ENCODE assay signal across 14 cellular contexts in genomic region chr5:150137168-150137957, GRCh38. TPM values are rescaled to one million over a fixed set of nuclear protein-coding genes. Genes with fewer than 3 reads are reported as not detected.
DNase-seq lines count a peak whose midpoint lies in the region; ATAC-seq and TF ChIP-seq lines count a peak whose summit lies in the region.
"Had no signal": no experiment of that assay in that cellular context is flagged by ENCODE, and none has a peak within 500 bp of the region (broad histone marks: within the 10 kb centered on the region; RNA-seq: fewer than 3 reads in every experiment).

No MANE protein-coding gene starts in this region.

- H3K36me3 Mint-ChIP-seq in neural crest cell (ENCODE audit: low read depth): no peaks in the 10 kb centered on the region
- H3K36me3 Mint-ChIP-seq: activated naive CD4-positive, alpha-beta T cell treated with anti-CD3 and anti-CD28 coated beads, Interleukin-2, amount 10 ng/mL, durations not matched to agents 7 days and 5 days had no signal

- H3K27me3 ChIP-seq in gastroesophageal sphincter: no peaks in the 10 kb centered on the region

- intact Hi-C loops in Right ventricle myocardium inferior (cut with DNase I) (no loop called here), cardiac septum (cut with DNase I) (loop anchor here (10.0 kb wide), 1 partner anchor 217 kb away; the partner anchor contains the start of gene TCOF1), lower leg skin (cut with DNase I; ENCODE audit: low total_unique reads) (no loop called here)

- peaks cover 31 to 100% (median 81%) of the 10 kb centered on the region in 3 donors for H3K4me1 ChIP-seq in gastroesophageal sphincter

- no peak overlapping the region for H3K4me3 Mint-ChIP-seq in neural crest cell
- H3K4me3 Mint-ChIP-seq: activated naive CD4-positive, alpha-beta T cell treated with anti-CD3 and anti-CD28 coated beads, Interleukin-2, amount 10 ng/mL, durations not matched to agents 7 days and 5 days had no signal

- DNase-seq in Right ventricle myocardium inferior (ENCODE audit: missing footprints) (no peak), cardiac septum (ENCODE audit: low spot score) (no peak), neural crest cell (ENCODE audit: low read depth, low spot score) (no peak), SIG-M5 treated with dmso at 0.1 percent for 504 hours (lab: John Stamatoyannopoulos, UW; ENCODE audit: unreplicated experiment) (no peak), lower leg skin (ENCODE audit: low spot score in 2 of 2) (no peak)
- DNase-seq: activated naive CD4-positive, alpha-beta T cell treated with anti-CD3 and anti-CD28 coated beads, Interleukin-2, amount 10 ng/mL, durations not matched to agents 7 days and 5 days; foreskin melanocyte; HCEC 1CT; NCI-H524 treated with DMSO at 0.1 percent for 48 hours; stimulated activated naive CD4-positive, alpha-beta T cell had no signal

- TF ChIP-seq EP300 in gastroesophageal sphincter (IDR thresholded peaks at IDR 0.05): no peak

- H3K9me3 ChIP-seq in gastroesophageal sphincter: no peaks in the 10 kb centered on the region

- H3K4me3 ChIP-seq in gastroesophageal sphincter (no peak overlapping the region), lower leg skin (ENCODE audit: low read depth, poor library complexity, severe bottlenecking) (no peak overlapping the region)
- H3K4me3 ChIP-seq: GM12878 had no signal

- H3K27me3 Mint-ChIP-seq in neural crest cell (ENCODE audit: low read depth): no peaks in the 10 kb centered on the region

- no peaks in the 10 kb centered on the region for H3K9me3 Mint-ChIP-seq in neural crest cell
- H3K9me3 Mint-ChIP-seq: activated naive CD4-positive, alpha-beta T cell treated with anti-CD3 and anti-CD28 coated beads, Interleukin-2, amount 10 ng/mL, durations not matched to agents 7 days and 5 days had no signal

- peaks cover 58% of the 10 kb centered on the region for H3K4me1 Mint-ChIP-seq in neural crest cell
- H3K4me1 Mint-ChIP-seq: activated naive CD4-positive, alpha-beta T cell treated with anti-CD3 and anti-CD28 coated beads, Interleukin-2, amount 10 ng/mL, durations not matched to agents 7 days and 5 days had no signal

- TF ChIP-seq CTCF in gastroesophageal sphincter (IDR thresholded peaks at IDR 0.05) (no peak), neural crest cell (conservative IDR thresholded peaks at IDR 0.05) (no peak), lower leg skin (IDR thresholded peaks at IDR 0.05) (no peak)

- H3K36me3 ChIP-seq in gastroesophageal sphincter: peaks cover 0 to 40% of the 10 kb centered on the region in 2 donors

- ATAC-seq in Right ventricle myocardium inferior (peak; percentile 6), gastroesophageal sphincter (no peak), HG02571 (IDR thresholded peaks at IDR 0.05; ENCODE audit: unreplicated experiment) (no peak), GM19455 (IDR thresholded peaks at IDR 0.05; ENCODE audit: unreplicated experiment) (no peak)
- ATAC-seq: GM12878 had no signal

- TF ChIP-seq POLR2A in gastroesophageal sphincter (IDR thresholded peaks at IDR 0.05) (no peak), lower leg skin (IDR thresholded peaks at IDR 0.05) (no peak)

- peak overlapping the region; percentile 67 for H3K27ac Mint-ChIP-seq in neural crest cell (ENCODE audit: unreplicated experiment)
- H3K27ac Mint-ChIP-seq: activated naive CD4-positive, alpha-beta T cell treated with anti-CD3 and anti-CD28 coated beads, Interleukin-2, amount 10 ng/mL, durations not matched to agents 7 days and 5 days had no signal

- WGBS in gastroesophageal sphincter (ENCODE audit: low coverage in 1 of 2), 2 donors: 7 to 23% methylated on average over 5 to 6 of the region's 12 CpGs
- WGBS in lower leg skin, 2 donors: 56 to 69% methylated on average over 12 of the region's 12 CpGs

- H3K27ac ChIP-seq in gastroesophageal sphincter: peak overlapping the region; percentile 30 to 90 (median 86)

RNA-seq across cellular contexts. Expression of gene PDGFRB, which starts 18.3 kb away (rescaled TPM):
- total RNA-seq in Right ventricle myocardium inferior (57.2 TPM), cardiac septum (54.6 TPM), gastroesophageal sphincter (100 to 1,000 TPM in 3 of 4 donors, 10 to 100 TPM in 1; 87.5 to 161 (median 113) TPM), neural crest cell (10.8 and 15.3 TPM in 2 replicates), lower leg skin (10 to 100 TPM; 33.9 to 88.7 (median 41.7) TPM)

RNA-seq across cellular contexts. Expression of gene CDX1, which starts 29.2 kb away (rescaled TPM):
- total RNA-seq in Right ventricle myocardium inferior: not detected
- total RNA-seq in cardiac septum: 0.16 TPM
- not detected for total RNA-seq in gastroesophageal sphincter
- not detected in 2 replicates for total RNA-seq in neural crest cell
- total RNA-seq in lower leg skin: not detected
- total RNA-seq: GM12878 had no signal

RNA-seq across cellular contexts. Expression of gene CSF1R, which starts 51.0 kb away (rescaled TPM):
- total RNA-seq in Right ventricle myocardium inferior (21.9 TPM), cardiac septum (11.9 TPM), gastroesophageal sphincter (10 to 100 TPM; 12.3 to 58.0 (median 35.2) TPM), neural crest cell (not detected in 2 replicates), lower leg skin (10 to 100 TPM; 17.9 to 27.3 (median 23.9) TPM)

RNA-seq across cellular contexts. Expression of gene SLC6A7, which starts 52.5 kb away (rescaled TPM):
- total RNA-seq in Right ventricle myocardium inferior (not detected), cardiac septum (not detected), gastroesophageal sphincter (not detected), neural crest cell (not detected in 2 replicates), lower leg skin (under 1 TPM in 1 of 4 donors, not detected in 3; 0.88 TPM)

Comparison
In these comparisons a context has a peak if more than half of its experiments do, and no peak if none do; other contexts are left out.
1. RNA of gene CSF1R, which starts 51.0 kb away (total RNA-seq): 12.3 to 58.0 TPM in gastroesophageal sphincter, 17.9 to 27.3 TPM in lower leg skin, 21.9 TPM in Right ventricle myocardium inferior (single experiment) and 11.9 TPM in cardiac septum (single experiment); not detected in neural crest cell; every median in the first group is over 10 times any median in the second.